Comparison of ENCODE assay signal across 8 cellular contexts in the genomic region with DNA sequence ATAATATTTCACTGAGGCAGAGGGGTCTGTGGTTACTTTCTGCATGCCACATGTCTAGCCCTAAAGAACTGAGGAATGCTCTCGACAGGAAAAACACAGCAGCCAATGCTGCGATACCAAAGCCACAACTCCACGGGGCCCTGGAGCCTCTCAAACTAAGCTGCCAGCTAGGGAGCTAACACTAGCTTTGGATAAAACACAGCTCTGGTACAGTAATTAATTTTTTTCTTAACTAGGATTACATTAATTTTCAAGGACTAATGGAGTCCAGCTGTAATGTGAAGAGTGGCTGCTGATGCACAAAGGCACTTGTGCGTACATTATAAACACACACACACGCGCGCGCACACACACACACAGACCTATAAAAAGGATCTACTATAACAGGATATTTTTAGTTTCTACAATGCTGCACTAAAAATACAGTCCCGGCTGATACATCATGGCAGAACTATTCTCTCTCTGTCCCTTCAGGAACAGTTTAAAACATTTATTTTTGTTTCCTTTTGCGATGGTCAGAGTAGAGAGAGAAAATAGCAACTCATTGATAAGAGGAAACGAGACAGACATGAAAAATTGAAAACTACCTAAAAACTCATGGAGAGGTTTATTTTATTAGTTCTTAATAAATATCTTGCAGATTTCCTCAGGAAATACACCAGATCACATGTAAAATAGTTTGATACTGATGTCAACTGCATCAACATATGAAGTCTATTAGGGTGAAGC.
DNase-seq lines count a peak whose midpoint lies in the region; ATAC-seq and TF ChIP-seq lines count a peak whose summit lies in the region.

No MANE protein-coding gene starts in this region.

- H3K9me3 Mint-ChIP-seq in MCF 10A (ENCODE audit: unreplicated experiment) = no peaks in the 10 kb centered on the region
- H3K9me3 Mint-ChIP-seq in brain = no peaks in the 10 kb centered on the region

- H3K4me3 ChIP-seq in breast epithelium (peak overlapping the region; percentile 4 to 58 (median 27)), vagina (peak overlapping the region; percentile 26 to 40)

- H3K36me3 Mint-ChIP-seq in MCF 10A (ENCODE audit: insufficient read depth, unreplicated experiment) (peaks cover 9% of the 10 kb centered on the region), brain (peaks cover 23% of the 10 kb centered on the region)

- no peaks in the 10 kb centered on the region for H3K27me3 ChIP-seq in breast epithelium
- H3K27me3 ChIP-seq in vagina = no peaks in the 10 kb centered on the region

- BruUV-seq in MCF 10A (replicated peaks; lab: Mats Ljungman, UMichigan) = no TSS peak

- H3K4me1 ChIP-seq in breast epithelium = peaks cover 0 to 17% of the 10 kb centered on the region in 2 donors
- peaks cover 53% of the 10 kb centered on the region for H3K4me1 ChIP-seq in vagina

- H3K36me3 ChIP-seq in breast epithelium (no peaks in the 10 kb centered on the region), vagina (no peaks in the 10 kb centered on the region)

- intact Hi-C loops in breast epithelium (cut with DNase I; ENCODE audit: low total_unique reads) = no loop called here
- intact Hi-C loops in MCF 10A (cut with micrococcal nuclease) = no loop called here
- intact Hi-C loops in vagina (cut with DNase I) = loop anchor here (5.0 kb wide), 1 partner anchor 38 kb away; no protein-coding TSS in a partner anchor
- intact Hi-C loops in posterior cingulate gyrus (cut with DNase I) = loop anchor here (5.0 kb wide), 1 partner anchor 38 kb away; no protein-coding TSS in a partner anchor

- ATAC-seq in HG03521 (IDR thresholded peaks at IDR 0.05; ENCODE audit: unreplicated experiment) = no peak

- TF ChIP-seq POLR2A in breast epithelium (IDR thresholded peaks at IDR 0.05) = no peak
- TF ChIP-seq POLR2A in vagina (IDR thresholded peaks at IDR 0.05) = no peak

- DNase-seq in breast epithelium (ENCODE audit: low spot score in 2 of 2) (no peak), MCF 10A (ENCODE audit: unreplicated experiment) (no peak), lung microvascular endothelial cell (ENCODE audit: low read depth in 2 of 2) (peak; percentile 87 to 89), vagina (ENCODE audit: extremely low spot score in 2 of 2) (no peak), SIG-M5 (lab: John Stamatoyannopoulos, UW) (no peak), posterior cingulate gyrus (no peak)

- H3K27me3 Mint-ChIP-seq in MCF 10A (ENCODE audit: insufficient read depth, unreplicated experiment) (no peaks in the 10 kb centered on the region), brain (peaks cover 3% of the 10 kb centered on the region)

- POLR2A ChIA-PET in MCF 10A (lab: Yijun Ruan, JAX) = interaction anchor here (1.0 kb wide), 1 partner anchor 12 kb away, joined by 3 read pairs; no protein-coding TSS in a partner anchor

- TF ChIP-seq CTCF in breast epithelium (IDR thresholded peaks at IDR 0.05) = no peak
- TF ChIP-seq CTCF in MCF 10A (IDR thresholded peaks at IDR 0.05; ENCODE audit: unreplicated experiment) = no peak
- TF ChIP-seq CTCF in brain (conservative IDR thresholded peaks at IDR 0.05) = no peak
- no peak for TF ChIP-seq CTCF in vagina (IDR thresholded peaks at IDR 0.05)

- H3K4me1 Mint-ChIP-seq in MCF 10A (ENCODE audit: insufficient read depth, unreplicated experiment) (peaks cover 7% of the 10 kb centered on the region), brain (peaks cover 65% of the 10 kb centered on the region)

- no peak overlapping the region for H3K4me3 Mint-ChIP-seq in MCF 10A (ENCODE audit: unreplicated experiment)
- peak overlapping the region; percentile 63 to 71 (median 70) for H3K4me3 Mint-ChIP-seq in brain

- H3K27ac Mint-ChIP-seq in MCF 10A (ENCODE audit: low read depth, unreplicated experiment) (no peak overlapping the region), brain (peak overlapping the region; percentile 85 to 96 (median 92))

- H3K27ac ChIP-seq in breast epithelium = peak overlapping the region; percentile 76 to 91
- peak overlapping the region; percentile 85 for H3K27ac ChIP-seq in vagina

- H3K9me3 ChIP-seq in breast epithelium = no peaks in the 10 kb centered on the region
- no peaks in the 10 kb centered on the region for H3K9me3 ChIP-seq in vagina

- CTCF ChIA-PET in MCF 10A (lab: Yijun Ruan, JAX) = interaction anchor here (0.7 kb wide), 2 partner anchors 29 to 160 kb away, joined by 3 to 6 read pairs; a partner anchor contains a TSS

Comparison
In these comparisons a context has a peak if more than half of its experiments do, and no peak if none do; other contexts are left out.
1. DNase-seq: peak in lung microvascular endothelial cell (2 of 2); none in breast epithelium (0 of 2), MCF 10A (single experiment), vagina (0 of 2), SIG-M5 (single experiment) and posterior cingulate gyrus (0 of 10).
2. intact Hi-C loops: an anchor here in vagina (5.0 kb wide) and posterior cingulate gyrus (5.0 kb wide); none called in breast epithelium and MCF 10A.